ENCODE assay signal across 27 cellular contexts in the genomic region with DNA sequence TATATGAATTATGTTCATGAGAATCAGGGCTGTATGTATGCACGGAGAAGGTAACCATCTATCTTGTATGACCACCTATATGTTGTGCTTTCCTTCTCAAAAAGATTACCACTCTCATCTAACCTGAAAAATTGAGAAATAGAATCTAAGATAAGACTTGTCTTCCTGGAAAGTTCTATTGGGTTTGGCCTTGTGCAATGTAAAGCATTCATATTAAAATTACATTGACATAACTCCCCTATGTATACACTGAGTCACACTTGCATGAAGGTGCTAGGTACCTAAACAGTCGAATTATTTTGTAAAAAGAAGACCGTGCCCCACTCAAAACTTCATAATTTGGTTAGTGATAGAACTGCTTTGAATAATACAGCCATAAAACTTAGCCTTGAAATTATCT.
"Had no signal": no experiment of that assay in that cellular context is flagged by ENCODE, and none has a peak within 500 bp of the region (broad histone marks: within the 10 kb centered on the region; RNA-seq: fewer than 3 reads in every experiment).

No MANE protein-coding gene starts in this region.

- H3K27me3 ChIP-seq: colonic mucosa, dorsolateral prefrontal cortex, esophagus muscularis mucosa, foreskin keratinocyte, gastrocnemius medialis, gastroesophageal sphincter had no signal

- DNase-seq: colonic mucosa; cortex of kidney; dermis blood vessel endothelial cell; dorsolateral prefrontal cortex; effector CD4-positive, alpha-beta T cell; effector CD8-positive, alpha-beta T cell; effector memory CD4-positive, alpha-beta T cell; effector memory CD8-positive, alpha-beta T cell; endodermal cell; erythroblast; esophagus squamous epithelium; foreskin fibroblast; foreskin melanocyte; gastrocnemius medialis; glutamatergic neuron; head of caudate nucleus; heart left ventricle; heart right ventricle had no signal

- FAIRE-seq: colon, endometrium, endothelial cell of umbilical vein, frontal cortex had no signal

- H3K36me3 ChIP-seq: colonic mucosa, esophagus muscularis mucosa, esophagus squamous epithelium, gastrocnemius medialis, gastroesophageal sphincter, heart left ventricle, heart right ventricle had no signal

- H3K9me3 ChIP-seq: colonic mucosa, esophagus muscularis mucosa, esophagus squamous epithelium, gastrocnemius medialis, gastroesophageal sphincter had no signal

- H3K4me1 ChIP-seq: colonic mucosa, esophagus muscularis mucosa, esophagus squamous epithelium, foreskin keratinocyte, gastrocnemius medialis, gastroesophageal sphincter, heart left ventricle, heart right ventricle had no signal

- H3K4me3 ChIP-seq: colonic mucosa, coronary artery, dorsolateral prefrontal cortex, esophagus muscularis mucosa, esophagus squamous epithelium, gastrocnemius medialis, gastroesophageal sphincter, heart left ventricle, heart right ventricle had no signal

- ATAC-seq: effector memory CD8-positive, alpha-beta T cell; foreskin keratinocyte; gastrocnemius medialis; gastroesophageal sphincter; heart left ventricle; heart right ventricle had no signal

- H3K27ac ChIP-seq: colonic mucosa, coronary artery, dorsolateral prefrontal cortex, epithelial cell of prostate, esophagus muscularis mucosa, esophagus squamous epithelium, foreskin keratinocyte, gastrocnemius medialis, gastroesophageal sphincter, heart left ventricle, heart right ventricle had no signal
